In genomic region chr1:205528887-205529825, GRCh38 we compare ENCODE assay signal across 1 cellular context.
A peak's percentile ranks its signal among the peaks of the same experiment; 100 is the strongest.
TF ChIP-seq lines count a peak whose summit lies in the region.

No MANE protein-coding gene starts in this region.

TF ChIP-seq in HepG2, 621 proteins besides CTCF, POLR2A, EP300 and RAD21 (continued from another document):
- TF ChIP-seq ZNF362 (CRISPR knock-in tag; IDR thresholded peaks at IDR 0.05; ENCODE audit: borderline replicate concordance) = no peak
- no peak for TF ChIP-seq ZNF354B (CRISPR knock-in tag; IDR thresholded peaks at IDR 0.05)
- no peak for TF ChIP-seq ZSCAN31 (CRISPR knock-in tag; IDR thresholded peaks at IDR 0.05; ENCODE audit: low read depth)
- TF ChIP-seq ZBTB1 (CRISPR knock-in tag; IDR thresholded peaks at IDR 0.05; ENCODE audit: borderline replicate concordance) = no peak
- TF ChIP-seq RBAK (CRISPR knock-in tag; IDR thresholded peaks at IDR 0.05) = no peak
- 0 out of 2 replicates have a peak, but pooled peaks have one; percentile 32 for TF ChIP-seq AKAP8 (CRISPR knock-in tag; IDR thresholded peaks at IDR 0.05)
- no peak for TF ChIP-seq MTF1 (CRISPR knock-in tag; IDR thresholded peaks at IDR 0.05)
- TF ChIP-seq RBM39 (IDR thresholded peaks at IDR 0.05; ENCODE audit: low read depth, low read length, poor library complexity, severe bottlenecking) = no peak
- no peak for TF ChIP-seq MAFK (conservative IDR thresholded peaks at IDR 0.05 in 1 of 2, IDR thresholded peaks at IDR 0.05 in 1 of 2; ENCODE audit: low read length in 2 of 2)
- no peak for TF ChIP-seq PITX1 (CRISPR knock-in tag; IDR thresholded peaks at IDR 0.05)
- no peak for TF ChIP-seq SNAPC2 (CRISPR knock-in tag; IDR thresholded peaks at IDR 0.05)
- TF ChIP-seq JDP2 (CRISPR knock-in tag; IDR thresholded peaks at IDR 0.05; ENCODE audit: borderline replicate concordance) = no peak
- TF ChIP-seq KDM5B (CRISPR knock-in tag; IDR thresholded peaks at IDR 0.05; ENCODE audit: borderline replicate concordance) = peak; percentile 25; the same call in 1 of the 2 replicates
- TF ChIP-seq NFIB (CRISPR knock-in tag; IDR thresholded peaks at IDR 0.05; ENCODE audit: borderline replicate concordance) = no peak
- peak; percentile 51 for TF ChIP-seq ZNF263 (CRISPR knock-in tag; IDR thresholded peaks at IDR 0.05)
- no peak for TF ChIP-seq ZNF451 (CRISPR knock-in tag; IDR thresholded peaks at IDR 0.05)
- no peak for TF ChIP-seq ZNF724P (CRISPR knock-in tag; IDR thresholded peaks at IDR 0.05; ENCODE audit: borderline replicate concordance)
- 0 out of 2 replicates have a peak, but pooled peaks have one; percentile 35 for TF ChIP-seq TFDP2 (CRISPR knock-in tag; IDR thresholded peaks at IDR 0.05)
- TF ChIP-seq NR1H2 (CRISPR knock-in tag; IDR thresholded peaks at IDR 0.05; ENCODE audit: borderline replicate concordance, low read depth) = no peak
- no peak for TF ChIP-seq THRA (CRISPR knock-in tag; IDR thresholded peaks at IDR 0.05; ENCODE audit: borderline replicate concordance)
- no peak for TF ChIP-seq TGIF2 (CRISPR knock-in tag; IDR thresholded peaks at IDR 0.05)
- TF ChIP-seq ZNF124 (CRISPR knock-in tag; IDR thresholded peaks at IDR 0.05) = 0 out of 2 replicates have a peak, but pooled peaks have one; percentile 33
- TF ChIP-seq ZBTB26 (CRISPR knock-in tag; IDR thresholded peaks at IDR 0.05; ENCODE audit: borderline replicate concordance) = no peak
- TF ChIP-seq MYC (CRISPR knock-in tag; IDR thresholded peaks at IDR 0.05; ENCODE audit: borderline replicate concordance) = no peak
- no peak for TF ChIP-seq SRF (IDR thresholded peaks at IDR 0.05; ENCODE audit: low read depth, low read length)
- no peak for TF ChIP-seq ZNF136 (CRISPR knock-in tag; IDR thresholded peaks at IDR 0.05; ENCODE audit: low read depth)
- TF ChIP-seq SNAI1 (CRISPR knock-in tag; IDR thresholded peaks at IDR 0.05; ENCODE audit: borderline replicate concordance) = no peak
- no peak for TF ChIP-seq MXI1 (IDR thresholded peaks at IDR 0.05; ENCODE audit: borderline replicate concordance, low read depth, low read length)
- TF ChIP-seq ZBTB38 (CRISPR knock-in tag; IDR thresholded peaks at IDR 0.05) = peak; percentile 46; the same call in 1 of the 2 replicates
- no peak for TF ChIP-seq SKI (IDR thresholded peaks at IDR 0.05; ENCODE audit: partially characterized antibody)
- no peak for TF ChIP-seq DMAP1 (CRISPR knock-in tag; IDR thresholded peaks at IDR 0.05)
- TF ChIP-seq ZNF3 (CRISPR knock-in tag; IDR thresholded peaks at IDR 0.05) = no peak
- TF ChIP-seq KAT7 (CRISPR knock-in tag; IDR thresholded peaks at IDR 0.05; ENCODE audit: borderline replicate concordance) = no peak
- peak; percentile 36; the same call in 1 of the 2 replicates for TF ChIP-seq PATZ1 (CRISPR knock-in tag; IDR thresholded peaks at IDR 0.05)
- TF ChIP-seq HDAC2 (CRISPR knock-in tag; IDR thresholded peaks at IDR 0.05) = no peak
- TF ChIP-seq CC2D1A (CRISPR knock-in tag; IDR thresholded peaks at IDR 0.05) = no peak
- TF ChIP-seq ZBTB2 (CRISPR knock-in tag; IDR thresholded peaks at IDR 0.05; ENCODE audit: low read depth) = no peak
- TF ChIP-seq AGO2 (optimal IDR thresholded peaks at IDR 0.05; ENCODE audit: low read depth, low read length) = peak; percentile 68
- TF ChIP-seq ASH2L (IDR thresholded peaks at IDR 0.05; ENCODE audit: insufficient read length, low read depth, low read length) = no peak
- TF ChIP-seq HNRNPLL (IDR thresholded peaks at IDR 0.05; ENCODE audit: low read depth, low read length, poor library complexity, severe bottlenecking) = peak; percentile 35
- peak; percentile 8; the same call in 1 of the 2 replicates for TF ChIP-seq GABPB1 (CRISPR knock-in tag; IDR thresholded peaks at IDR 0.05)
- TF ChIP-seq LRRFIP1 (CRISPR knock-in tag; conservative IDR thresholded peaks at IDR 0.05) = no peak
- no peak for TF ChIP-seq MZF1 (CRISPR knock-in tag; IDR thresholded peaks at IDR 0.05; ENCODE audit: borderline replicate concordance)
- TF ChIP-seq STAG1 (CRISPR knock-in tag; IDR thresholded peaks at IDR 0.05) = peak; percentile 70
- no peak for TF ChIP-seq KLF9 (CRISPR knock-in tag; IDR thresholded peaks at IDR 0.05; ENCODE audit: low read depth)
- 0 out of 2 replicates have a peak, but pooled peaks have one; percentile 56 for TF ChIP-seq NCOA1 (CRISPR knock-in tag; IDR thresholded peaks at IDR 0.05)
- no peak for TF ChIP-seq ZNF253 (CRISPR knock-in tag; IDR thresholded peaks at IDR 0.05; ENCODE audit: borderline replicate concordance)
